23 cellular contexts compared by ENCODE assay signal in the genomic region with DNA sequence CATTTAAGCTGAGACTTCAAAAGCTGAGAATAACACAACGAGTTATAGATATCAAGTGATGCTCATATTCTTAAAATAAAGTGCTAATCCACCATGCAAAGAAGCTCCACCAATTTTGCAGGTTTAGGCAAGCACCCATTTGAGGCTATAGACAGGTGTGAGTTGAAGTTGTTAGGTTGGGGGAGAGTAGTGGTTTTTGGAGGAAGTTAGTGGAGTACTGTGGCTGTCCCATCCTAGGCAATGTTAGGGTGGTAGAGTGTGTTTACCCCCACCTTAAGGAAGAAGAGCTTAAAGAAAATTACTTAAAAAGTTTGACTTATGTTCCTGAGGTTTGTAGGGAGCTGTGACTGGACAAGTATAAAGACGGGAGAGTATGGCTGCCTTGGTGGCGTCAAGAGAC.
"Had no signal": no experiment of that assay in that cellular context is flagged by ENCODE, and none has a peak within 500 bp of the region (broad histone marks: within the 10 kb centered on the region; RNA-seq: fewer than 3 reads in every experiment).

No MANE protein-coding gene starts in this region.

- H3K27ac ChIP-seq: coronary artery, epithelial cell of prostate, esophagus squamous epithelium, gastrocnemius medialis, heart right ventricle, left lung, lower lobe of right lung had no signal

- DNase-seq: dorsolateral prefrontal cortex; effector CD8-positive, alpha-beta T cell; effector memory CD8-positive, alpha-beta T cell; endodermal cell; esophagus squamous epithelium; foreskin fibroblast; foreskin melanocyte; gastrocnemius medialis; glutamatergic neuron; head of caudate nucleus; heart right ventricle; hippocampal formation; left cardiac atrium; left lung; left ventricle myocardium superior; lower lobe of right lung; mesenchymal stem cell; mucosa of descending colon; naive B cell had no signal

- H3K9me3 Mint-ChIP-seq: effector memory CD8-positive, alpha-beta T cell; endodermal cell; naive B cell had no signal

- ATAC-seq: effector memory CD8-positive, alpha-beta T cell; esophagus mucosa; gastrocnemius medialis; heart right ventricle; left cardiac atrium; left lung; left ventricle myocardium superior; lower lobe of right lung; mucosa of descending colon had no signal

- H3K4me1 Mint-ChIP-seq: mesothelial cell of epicardium, naive B cell had no signal

- H3K27me3 ChIP-seq: dorsolateral prefrontal cortex, esophagus squamous epithelium, gastrocnemius medialis, heart right ventricle, left lung had no signal

- H3K4me1 ChIP-seq: esophagus squamous epithelium, gastrocnemius medialis, heart right ventricle, left lung, lower lobe of right lung had no signal

- H3K4me3 Mint-ChIP-seq: effector memory CD8-positive, alpha-beta T cell; endodermal cell; mesothelial cell of epicardium; naive B cell had no signal

- H3K9me3 ChIP-seq: esophagus squamous epithelium, gastrocnemius medialis, heart right ventricle, left lung, lower lobe of right lung, mucosa of descending colon had no signal

- H3K36me3 ChIP-seq: esophagus squamous epithelium, gastrocnemius medialis, heart right ventricle, left lung, lower lobe of right lung had no signal

- H3K4me3 ChIP-seq: coronary artery, dorsolateral prefrontal cortex, esophagus squamous epithelium, gastrocnemius medialis, heart right ventricle, left lung, lower lobe of right lung, mucosa of descending colon had no signal

- H3K27ac Mint-ChIP-seq: effector memory CD8-positive, alpha-beta T cell; endodermal cell; mesothelial cell of epicardium had no signal

- H3K36me3 Mint-ChIP-seq: mesothelial cell of epicardium, naive B cell had no signal
